24 cellular contexts compared by ENCODE assay signal in the genomic region with DNA sequence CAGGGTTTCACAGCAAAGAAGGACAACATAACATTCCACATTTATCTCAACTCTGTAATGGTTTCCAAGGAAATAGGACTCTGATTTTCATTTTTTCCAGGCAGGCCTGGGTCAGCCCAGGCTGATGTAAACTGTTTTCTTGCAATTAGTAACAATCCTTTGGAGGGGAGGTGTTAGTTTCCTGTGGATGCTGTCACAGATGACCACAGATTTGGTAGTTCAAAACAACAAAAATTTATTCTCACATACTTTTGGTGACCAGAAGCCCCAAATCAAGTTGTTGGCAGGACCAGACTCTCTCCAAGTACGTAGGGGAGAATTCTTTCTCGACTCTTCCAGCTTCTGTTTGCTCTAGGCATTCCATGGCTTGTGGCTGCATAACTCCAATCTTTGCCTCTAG.
DNase-seq lines count a peak whose midpoint lies in the region; ATAC-seq and TF ChIP-seq lines count a peak whose summit lies in the region.
"Had no signal": no experiment of that assay in that cellular context is flagged by ENCODE, and none has a peak within 500 bp of the region (broad histone marks: within the 10 kb centered on the region; RNA-seq: fewer than 3 reads in every experiment).

No MANE protein-coding gene starts in this region.

- H3K4me3 ChIP-seq in BJ (ENCODE audit: low read depth, low read length) (no peak overlapping the region), IMR-90 (ENCODE audit: insufficient read depth, low read depth, low read length) (no peak overlapping the region), trophoblast cell (ENCODE audit: low read depth, low read length) (no peak overlapping the region), adrenal gland (no peak overlapping the region), OCI-LY7 (ENCODE audit: low read depth, low read length, poor library complexity, severe bottlenecking) (no peak overlapping the region)
- H3K4me3 ChIP-seq: ascending aorta, colonic mucosa, MG63, tibial nerve had no signal

- no peak overlapping the region for H2BK15ac ChIP-seq in IMR-90 (ENCODE audit: low read depth, low read length)

- no peak overlapping the region for H2BK20ac ChIP-seq in IMR-90 (ENCODE audit: low read depth, low read length)

- H3K23ac ChIP-seq in IMR-90 (ENCODE audit: low read depth, low read length): no peak overlapping the region
- no peak overlapping the region for H3K23ac ChIP-seq in trophoblast cell (ENCODE audit: low read length)

- in situ Hi-C loops in IMR-90 (cut with MboI; ENCODE audit: low sequenced_read_pairs): no loop called here

- H3K4me1 ChIP-seq in IMR-90 (ENCODE audit: control insufficient read depth, insufficient read depth, low read length) (no peaks in the 10 kb centered on the region; the same call in 1 of the 2 replicates), trophoblast cell (ENCODE audit: control insufficient read depth in 1 of 2, insufficient read depth in 2 of 2, low read length in 2 of 2) (no peaks in the 10 kb centered on the region), adrenal gland (replicated peaks in 1 of 2) (no peaks in the 10 kb centered on the region), OCI-LY7 (ENCODE audit: insufficient read depth, low read length, poor library complexity, severe bottlenecking) (no peaks in the 10 kb centered on the region)
- H3K4me1 ChIP-seq: ascending aorta, colonic mucosa, tibial nerve had no signal

- no peak overlapping the region for H2BK12ac ChIP-seq in trophoblast cell (ENCODE audit: low read length)

- peak; percentile 75 for ATAC-seq in IMR-90 (ENCODE audit: low read depth)
- ATAC-seq in GM18502 (IDR thresholded peaks at IDR 0.05; ENCODE audit: poor library complexity, unreplicated experiment): no peak

- no peak for TF ChIP-seq RAD21 in IMR-90 (IDR thresholded peaks at IDR 0.05; ENCODE audit: low read length)

- H3K14ac ChIP-seq in IMR-90 (replicated peaks; ENCODE audit: low read depth, low read length): no peak overlapping the region
- H3K14ac ChIP-seq in trophoblast cell (ENCODE audit: low read length): no peak overlapping the region

- TF ChIP-seq POLR2A in IMR-90 (IDR thresholded peaks at IDR 0.05; ENCODE audit: low read depth, low read length): no peak
- no peak for TF ChIP-seq POLR2A in adrenal gland (IDR thresholded peaks at IDR 0.05)

- TF ChIP-seq CTCF in BJ (IDR thresholded peaks at IDR 0.05; ENCODE audit: insufficient read depth, low read depth, low read length) (no peak), IMR-90 (conservative IDR thresholded peaks at IDR 0.05; ENCODE audit: low read depth, low read length) (no peak), adrenal gland (IDR thresholded peaks at IDR 0.05) (no peak), OCI-LY7 (conservative IDR thresholded peaks at IDR 0.05; ENCODE audit: low read length) (no peak)

- intact Hi-C loops in IMR-90 (cut with micrococcal nuclease): no loop called here
- intact Hi-C loops in adrenal gland (cut with DNase I): no loop called here
- intact Hi-C loops in OCI-LY7 (cut with micrococcal nuclease; ENCODE audit: unreplicated experiment): no loop called here

- H3K4me2 ChIP-seq in IMR-90 (ENCODE audit: low read depth, low read length): no peak overlapping the region; the same call in 1 of the 2 replicates
- H3K4me2 ChIP-seq in trophoblast cell (ENCODE audit: low read length): no peak overlapping the region
- H3K4me2 ChIP-seq in OCI-LY7 (ENCODE audit: low read length): no peak overlapping the region

- no CpG with 5 or more reads among the region's 2 CpGs for WGBS in IMR-90 (ENCODE audit: extremely low coverage in 2 of 2, insufficient read length in 1 of 2), 2 experiments
- no CpG with 5 or more reads among the region's 2 CpGs for WGBS in trophoblast cell (ENCODE audit: extremely low coverage, insufficient coverage, insufficient read length)
- 37 to 53% (median 49%) methylated on average over 2 of the region's 2 CpGs for WGBS in adrenal gland, 4 donors

- H3K18ac ChIP-seq in IMR-90 (ENCODE audit: low read depth, low read length) (no peak overlapping the region), trophoblast cell (ENCODE audit: low read length) (no peak overlapping the region)

- no peak overlapping the region for H4K12ac ChIP-seq in trophoblast cell (ENCODE audit: low read depth, low read length)

- no peak overlapping the region for H4K8ac ChIP-seq in IMR-90 (ENCODE audit: low read depth in 2 of 2, low read length in 2 of 2)
- no peak overlapping the region for H4K8ac ChIP-seq in trophoblast cell (ENCODE audit: low read depth, low read length)

- H3K4ac ChIP-seq in IMR-90 (ENCODE audit: low read depth, low read length) (no peak overlapping the region), trophoblast cell (ENCODE audit: low read depth, low read length) (no peak overlapping the region)

- DNase-seq in BJ (ENCODE audit: low read depth) (peak; percentile 41), IMR-90 (peak; percentile 37), fibroblast of peridontal ligament (ENCODE audit: extremely low read depth) (peak; percentile 26), trophoblast cell (peak; percentile 55 to 72), EL (no peak), adrenal gland (no peak), OCI-LY7 (ENCODE audit: low spot score) (no peak)
- DNase-seq: activated B cell treated with CpG ODN at 0.5 μM for 24 hours; activated CD4-positive, alpha-beta memory T cell treated with anti-CD3 and anti-CD28 coated beads, Interleukin-2, amount 10 ng/mL, durations not matched to agents 7 days and 5 days; activated naive CD4-positive, alpha-beta T cell; colonic mucosa; DND-41; foreskin fibroblast; kidney; MG63; NCI-H1436 treated with DMSO at 0.1 percent for 48 hours; NCI-H2171 treated with DMSO at 0.1 percent for 48 hours; NCI-H526 treated with DMSO at 0.1 percent for 48 hours; posterior cingulate gyrus; stimulated activated CD4-positive, alpha-beta T cell treated with anti-CD3 and anti-CD28 coated beads, Interleukin-1b, Interleukin-23, amount 100 ng/mL, for 48 hours; stimulated activated naive CD4-positive, alpha-beta T cell had no signal

- no peaks in the 10 kb centered on the region for H4K20me1 ChIP-seq in IMR-90 (ENCODE audit: insufficient read depth, low read length)
- no peaks in the 10 kb centered on the region for H4K20me1 ChIP-seq in OCI-LY7 (ENCODE audit: insufficient read depth, low read length)

- no peaks in the 10 kb centered on the region for H3K9me1 ChIP-seq in IMR-90 (ENCODE audit: insufficient read depth, low read length)

- H3K56ac ChIP-seq in IMR-90 (ENCODE audit: extremely low read depth, insufficient read depth, low read length): no peak overlapping the region

- no peak overlapping the region for H4K5ac ChIP-seq in IMR-90 (ENCODE audit: low read depth, low read length)

- H2BK120ac ChIP-seq in IMR-90 (ENCODE audit: low read depth, low read length): no peak overlapping the region
- H2BK120ac ChIP-seq in trophoblast cell (ENCODE audit: insufficient read depth, low read length, poor library complexity): no peak overlapping the region

- H2BK5ac ChIP-seq in IMR-90 (ENCODE audit: low read depth, low read length, poor library complexity, severe bottlenecking): peak overlapping the region; percentile 76
- no peak overlapping the region for H2BK5ac ChIP-seq in trophoblast cell (ENCODE audit: low read depth, low read length, poor library complexity)

- H3K9me2 ChIP-seq in OCI-LY7 (ENCODE audit: insufficient read depth, low read length): no peaks in the 10 kb centered on the region

- H3K36me3 ChIP-seq in BJ (ENCODE audit: control insufficient read depth, insufficient read depth, low read length) (no peaks in the 10 kb centered on the region), IMR-90 (ENCODE audit: control insufficient read depth, insufficient read depth, low read length) (no peaks in the 10 kb centered on the region), trophoblast cell (ENCODE audit: control insufficient read depth in 1 of 2, insufficient read depth in 2 of 2, low read length in 2 of 2) (no peaks in the 10 kb centered on the region), adrenal gland (replicated peaks in 1 of 2) (no peaks in the 10 kb centered on the region), OCI-LY7 (ENCODE audit: insufficient read depth, low read length) (no peaks in the 10 kb centered on the region)
- H3K36me3 ChIP-seq: ascending aorta, colonic mucosa, MG63, tibial nerve had no signal

- dilution Hi-C loops in IMR-90 (cut with HindIII; ENCODE audit: low sequenced_read_pairs, unreplicated experiment): no loop called here

- CTCF ChIA-PET in BJ (lab: Yijun Ruan, JAX): interaction anchor here (1.2 to 2.0 kb wide), 2 partner anchors 11 to 31 kb away, joined by 3 to 5 read pairs; no protein-coding TSS in a partner anchor
- CTCF ChIA-PET in IMR-90 (lab: Yijun Ruan, JAX): no interaction called here
- CTCF ChIA-PET in OCI-LY7 (lab: Charles Lee; ENCODE audit: unreplicated experiment): interaction anchor here (0.8 kb wide), 1 partner anchor 9 kb away, joined by 3 read pairs; no protein-coding TSS in a partner anchor

- H2AK9ac ChIP-seq in IMR-90 (replicated peaks; ENCODE audit: low read depth, low read length, poor library complexity): no peak overlapping the region

- BruUV-seq in IMR-90 (replicated peaks; lab: Mats Ljungman, UMichigan) (no TSS peak), OCI-LY7 (replicated peaks; lab: Mats Ljungman, UMichigan) (no TSS peak)

- H4K91ac ChIP-seq in IMR-90 (ENCODE audit: insufficient read depth, low read depth, low read length) (no peak overlapping the region), trophoblast cell (ENCODE audit: low read depth, low read length) (no peak overlapping the region)

- H3K27ac ChIP-seq in IMR-90 (ENCODE audit: insufficient read depth, low read length) (no peak overlapping the region), trophoblast cell (ENCODE audit: low read depth, low read length) (no peak overlapping the region), adrenal gland (no peak overlapping the region), OCI-LY7 (ENCODE audit: low read depth, low read length, poor library complexity, severe bottlenecking) (no peak overlapping the region)
- H3K27ac ChIP-seq: ascending aorta, colonic mucosa, tibial nerve had no signal

- H3K79me1 ChIP-seq in IMR-90 (ENCODE audit: low read depth in 1 of 2, low read length in 2 of 2): no peaks in the 10 kb centered on the region
- no peaks in the 10 kb centered on the region for H3K79me1 ChIP-seq in trophoblast cell (ENCODE audit: low read length)

- H3K27me3 ChIP-seq in BJ (ENCODE audit: control insufficient read depth, insufficient read depth, low read length) (no peaks in the 10 kb centered on the region), IMR-90 (ENCODE audit: control insufficient read depth, insufficient read depth, low read length) (no peaks in the 10 kb centered on the region), trophoblast cell (ENCODE audit: insufficient read depth, low read length) (no peaks in the 10 kb centered on the region), adrenal gland (no peaks in the 10 kb centered on the region)
- H3K27me3 ChIP-seq: ascending aorta, colonic mucosa, MG63, tibial nerve had no signal

- no peak overlapping the region for H3K9ac ChIP-seq in IMR-90 (ENCODE audit: low read depth, low read length)
- H3K9ac ChIP-seq in trophoblast cell (ENCODE audit: low read length): no peak overlapping the region

- POLR2A ChIA-PET in BJ (lab: Charles Lee): no interaction called here
- POLR2A ChIA-PET in IMR-90 (lab: Charles Lee; ENCODE audit: unreplicated experiment): no interaction called here
- POLR2A ChIA-PET in OCI-LY7 (lab: Charles Lee): interaction anchor here (0.7 to 3.0 kb wide), 4 partner anchors 16 to 306 kb away, joined by 3 to 12 read pairs (median 3); no protein-coding TSS in a partner anchor

- H2AK5ac ChIP-seq in IMR-90 (ENCODE audit: low read depth, low read length): no peak overlapping the region
- no peak overlapping the region for H2AK5ac ChIP-seq in trophoblast cell (ENCODE audit: low read length)

- H3K79me2 ChIP-seq in trophoblast cell (ENCODE audit: control insufficient read depth, insufficient read depth, low read length, poor library complexity) (no peaks in the 10 kb centered on the region), OCI-LY7 (ENCODE audit: insufficient read depth, low read depth, low read length) (no peaks in the 10 kb centered on the region)

- 0 out of 2 replicates have a peak, but pooled peaks cover 2% of the 10 kb centered on the region for H3K9me3 ChIP-seq in IMR-90 (ENCODE audit: control insufficient read depth, insufficient read depth, low read length)
- no peaks in the 10 kb centered on the region for H3K9me3 ChIP-seq in trophoblast cell (ENCODE audit: insufficient read depth, low read depth, low read length)
- no peaks in the 10 kb centered on the region for H3K9me3 ChIP-seq in adrenal gland (replicated peaks in 1 of 3)
- no peaks in the 10 kb centered on the region for H3K9me3 ChIP-seq in OCI-LY7 (ENCODE audit: low read length)
- H3K9me3 ChIP-seq: ascending aorta, colonic mucosa, MG63 had no signal

- H2AFZ ChIP-seq in IMR-90 (replicated peaks; ENCODE audit: low read length, poor library complexity) (no peak overlapping the region), trophoblast cell (ENCODE audit: insufficient read depth, low read length, poor library complexity) (no peak overlapping the region), OCI-LY7 (ENCODE audit: low read length) (no peak overlapping the region)

Comparison
In these comparisons a context has a peak if more than half of its experiments do, and no peak if none do; other contexts are left out.
1. DNase-seq: peak in BJ (single experiment), IMR-90 (single experiment), fibroblast of peridontal ligament (single experiment) and trophoblast cell (2 of 2); none in EL (single experiment), adrenal gland (0 of 7) and OCI-LY7 (single experiment).